Comparison of ENCODE assay signal across 17 cellular contexts in genomic region chr12:66290716-66291200, GRCh38. TPM values are rescaled to one million over a fixed set of nuclear protein-coding genes. Genes with fewer than 3 reads are reported as not detected.
DNase-seq lines count a peak whose midpoint lies in the region; ATAC-seq and TF ChIP-seq lines count a peak whose summit lies in the region.
"Had no signal": no experiment of that assay in that cellular context is flagged by ENCODE, and none has a peak within 500 bp of the region (broad histone marks: within the 10 kb centered on the region; RNA-seq: fewer than 3 reads in every experiment).

No MANE protein-coding gene starts in this region.

- H3K23ac ChIP-seq in mesendoderm (ENCODE audit: low read length): no peak overlapping the region

- H3K18ac ChIP-seq in mesendoderm (ENCODE audit: low read length): no peak overlapping the region

- no CpG with 5 or more reads among the region's 2 CpGs for WGBS in mesendoderm (ENCODE audit: extremely low coverage, insufficient coverage, low lambda C conversion rate)

- H4K20me1 ChIP-seq in DND-41 (ENCODE audit: insufficient read depth, low read length): no peaks in the 10 kb centered on the region

- no peaks in the 10 kb centered on the region for H3K36me3 ChIP-seq in CD4-positive, alpha-beta memory T cell (ENCODE audit: insufficient read depth, low read length)
- H3K36me3 ChIP-seq in DND-41 (ENCODE audit: insufficient read depth, low read length): no peaks in the 10 kb centered on the region
- H3K36me3 ChIP-seq in mesendoderm (ENCODE audit: control insufficient read depth, insufficient read depth, low read length): no peaks in the 10 kb centered on the region
- no peaks in the 10 kb centered on the region for H3K36me3 ChIP-seq in tibial artery
- H3K36me3 ChIP-seq: BE2C, left ventricle myocardium inferior had no signal

- CTCF ChIA-PET in CD4-positive, alpha-beta memory T cell (lab: Charles Lee; ENCODE audit: partially characterized antibody): interaction anchor here (0.9 kb wide), 1 partner anchor 11 kb away, joined by 3 read pairs; the partner anchor contains the start of gene HELB

- no peak overlapping the region for H2BK5ac ChIP-seq in mesendoderm (ENCODE audit: low read length)

- peak overlapping the region; percentile 5 for H3K27ac ChIP-seq in CD4-positive, alpha-beta memory T cell (ENCODE audit: low read depth, low read length)
- no peak overlapping the region for H3K27ac ChIP-seq in DND-41 (ENCODE audit: low read length)
- H3K27ac ChIP-seq in mesendoderm (ENCODE audit: low read depth, low read length): no peak overlapping the region
- no peak overlapping the region for H3K27ac ChIP-seq in tibial artery
- H3K27ac ChIP-seq: left ventricle myocardium inferior had no signal

- no peaks in the 10 kb centered on the region for H3K36me3 Mint-ChIP-seq in CD4-positive, alpha-beta memory T cell
- peaks cover 35% of the 10 kb centered on the region for H3K36me3 Mint-ChIP-seq in T-helper 2 cell treated with Interferon-gamma antibody and Interleukin-4, amounts not matched to agents 5 μg/mL and 100 μg/mL, for 36 hours (ENCODE audit: low read depth)

- H3K56ac ChIP-seq in mesendoderm (ENCODE audit: low read length): no peak overlapping the region

- peaks cover 83% of the 10 kb centered on the region for H3K4me1 ChIP-seq in CD4-positive, alpha-beta memory T cell (ENCODE audit: insufficient read depth, low read length)
- H3K4me1 ChIP-seq in DND-41 (ENCODE audit: insufficient read depth, low read length) (peaks cover 53% of the 10 kb centered on the region), mesendoderm (ENCODE audit: control insufficient read depth, low read depth, low read length) (no peaks in the 10 kb centered on the region), tibial artery (no peaks in the 10 kb centered on the region)
- H3K4me1 ChIP-seq: BE2C, left ventricle myocardium inferior had no signal

- no peaks in the 10 kb centered on the region for H3K27me3 ChIP-seq in CD4-positive, alpha-beta memory T cell (ENCODE audit: insufficient read depth, low read length)
- no peaks in the 10 kb centered on the region for H3K27me3 ChIP-seq in DND-41 (ENCODE audit: insufficient read depth, low read length, poor library complexity)
- no peaks in the 10 kb centered on the region for H3K27me3 ChIP-seq in mesendoderm (ENCODE audit: insufficient read depth, low read length, poor library complexity)
- peaks cover 0 to 3% of the 10 kb centered on the region in 2 donors for H3K27me3 ChIP-seq in tibial artery
- H3K27me3 ChIP-seq: BE2C had no signal

- no peak for TF ChIP-seq POLR2A in erythroblast (IDR thresholded peaks at IDR 0.05; ENCODE audit: low read length)

- no peaks in the 10 kb centered on the region for H3K79me2 ChIP-seq in DND-41 (ENCODE audit: insufficient read depth, low read length)
- no peaks in the 10 kb centered on the region for H3K79me2 ChIP-seq in mesendoderm (ENCODE audit: control insufficient read depth, insufficient read depth, low read length)

- H3K79me1 ChIP-seq in mesendoderm (ENCODE audit: low read length): no peaks in the 10 kb centered on the region

- peak overlapping the region in 1 of 2 donors; percentile 9 for H3K4me3 ChIP-seq in CD4-positive, alpha-beta memory T cell (ENCODE audit: low read length in 2 of 2)
- H3K4me3 ChIP-seq in DND-41 (ENCODE audit: low read depth in 1 of 2, low read length in 2 of 2): no peak overlapping the region
- H3K4me3 ChIP-seq in mesendoderm (ENCODE audit: low read length): no peak overlapping the region
- H3K4me3 ChIP-seq in tibial artery: no peak overlapping the region
- H3K4me3 ChIP-seq: left ventricle myocardium inferior had no signal

- no peak overlapping the region for H4K5ac ChIP-seq in mesendoderm (ENCODE audit: low read length)

- no peaks in the 10 kb centered on the region for H3K9me3 ChIP-seq in CD4-positive, alpha-beta memory T cell (ENCODE audit: control insufficient read depth in 1 of 2, low read length in 2 of 2)
- no peaks in the 10 kb centered on the region for H3K9me3 ChIP-seq in DND-41 (ENCODE audit: insufficient read depth, low read length, severe bottlenecking)
- H3K9me3 ChIP-seq in tibial artery: no peaks in the 10 kb centered on the region
- H3K9me3 ChIP-seq: BE2C, left ventricle myocardium inferior, SK-N-SH had no signal

- TF ChIP-seq CTCF in DND-41 (IDR thresholded peaks at IDR 0.05; ENCODE audit: borderline replicate concordance, extremely low read depth, low read length, poor library complexity, severe bottlenecking): no peak
- TF ChIP-seq CTCF in tibial artery (IDR thresholded peaks at IDR 0.05): no peak

- ATAC-seq in DND-41 (ENCODE audit: insufficient read depth, low read depth): peak; percentile 54
- ATAC-seq: Panc1 had no signal

- intact Hi-C loops in CD4-positive, alpha-beta memory T cell (cut with micrococcal nuclease): no loop called here
- intact Hi-C loops in tibial artery (cut with DNase I; ENCODE audit: low total_unique reads): no loop called here

- no peak overlapping the region for H3K9ac ChIP-seq in DND-41 (ENCODE audit: low read depth, low read length)
- H3K9ac ChIP-seq in mesendoderm (ENCODE audit: low read length): no peak overlapping the region
- H3K9ac ChIP-seq: SK-N-SH had no signal

- H2AK5ac ChIP-seq in mesendoderm (ENCODE audit: low read length): no peak overlapping the region

- H4K8ac ChIP-seq in mesendoderm (ENCODE audit: low read depth, low read length): no peak overlapping the region

- no peak overlapping the region for H2AFZ ChIP-seq in DND-41 (ENCODE audit: low read depth, low read length)

- H3K4me1 Mint-ChIP-seq in CD4-positive, alpha-beta memory T cell: peaks cover 62 to 81% (median 71%) of the 10 kb centered on the region in 4 donors
- peaks cover 56% of the 10 kb centered on the region for H3K4me1 Mint-ChIP-seq in T-helper 2 cell treated with Interferon-gamma antibody and Interleukin-4, amounts not matched to agents 5 μg/mL and 100 μg/mL, for 36 hours (ENCODE audit: low read depth)

- H3K27ac Mint-ChIP-seq in CD4-positive, alpha-beta memory T cell: peak overlapping the region; percentile 70 to 89 (median 86)
- peak overlapping the region; percentile 95 for H3K27ac Mint-ChIP-seq in T-helper 2 cell treated with Interferon-gamma antibody and Interleukin-4, amounts not matched to agents 5 μg/mL and 100 μg/mL, for 36 hours
- H3K27ac Mint-ChIP-seq: progenitor cell of endocrine pancreas had no signal

- H3K4ac ChIP-seq in mesendoderm (ENCODE audit: low read depth, low read length): no peak overlapping the region

- POLR2A ChIA-PET in CD4-positive, alpha-beta memory T cell (lab: Charles Lee; ENCODE audit: partially characterized antibody): interaction anchor here (0.6 to 4.5 kb wide), 12 partner anchors 9 to 1531 kb away, joined by 3 to 144 read pairs (median 3); partner anchors contain the start of genes GNS, HELB, LEMD3 and TMBIM4

- H3K4me2 ChIP-seq in DND-41 (ENCODE audit: insufficient read depth, low read length): no peak overlapping the region
- H3K4me2 ChIP-seq in mesendoderm (ENCODE audit: low read length): no peak overlapping the region
- H3K4me2 ChIP-seq: SK-N-SH had no signal

- DNase-seq in CD4-positive, alpha-beta memory T cell: peak; percentile 54 to 75 (median 64)
- DNase-seq in DND-41 (peak; percentile 40), erythroblast (lab: John Stamatoyannopoulos, UW) (peak; percentile 8 to 16), NOMO-1 treated with dmso at 0.1 percent for 144 hours (lab: John Stamatoyannopoulos, UW; ENCODE audit: unreplicated experiment) (no peak), mesendoderm (no peak), hypothalamus (lab: John Stamatoyannopoulos, UW) (no peak), tibial artery (no peak)
- peak; percentile 47 for DNase-seq in T-helper 2 cell treated with Interferon-gamma antibody and Interleukin-4, amounts not matched to agents 5 μg/mL and 100 μg/mL, for 36 hours (ENCODE audit: low spot score)
- DNase-seq: amygdala, BE2C, DMS 273 treated with DMSO at 0.1 percent for 48 hours, foreskin fibroblast, left ventricle myocardium inferior, NCI-H2029 treated with DMSO at 0.1 percent for 48 hours, SK-N-SH had no signal

- H2BK120ac ChIP-seq in mesendoderm (ENCODE audit: low read depth, low read length): no peak overlapping the region

- H2BK15ac ChIP-seq in mesendoderm (replicated peaks; ENCODE audit: low read depth): no peak overlapping the region

- H3K27me3 Mint-ChIP-seq in CD4-positive, alpha-beta memory T cell: no peaks in the 10 kb centered on the region
- no peaks in the 10 kb centered on the region for H3K27me3 Mint-ChIP-seq in T-helper 2 cell treated with Interferon-gamma antibody and Interleukin-4, amounts not matched to agents 5 μg/mL and 100 μg/mL, for 36 hours (ENCODE audit: low read depth)

- no peaks in the 10 kb centered on the region for H3K9me3 Mint-ChIP-seq in CD4-positive, alpha-beta memory T cell
- H3K9me3 Mint-ChIP-seq in T-helper 2 cell treated with Interferon-gamma antibody and Interleukin-4, amounts not matched to agents 5 μg/mL and 100 μg/mL, for 36 hours: peaks cover 32% of the 10 kb centered on the region

- H3K4me3 Mint-ChIP-seq in CD4-positive, alpha-beta memory T cell: peak overlapping the region in 7 of 8 donors; percentile 51 to 80 (median 66)
- peak overlapping the region; percentile 75 for H3K4me3 Mint-ChIP-seq in T-helper 2 cell treated with Interferon-gamma antibody and Interleukin-4, amounts not matched to agents 5 μg/mL and 100 μg/mL, for 36 hours

RNA-seq across cellular contexts. Expression of gene HELB, which starts 11.5 kb away (rescaled TPM):
- total RNA-seq in CD4-positive, alpha-beta memory T cell: 10 to 100 TPM; 64.9 to 69.0 TPM
- 10 to 100 TPM; 20.2 to 34.1 TPM for polyA plus RNA-seq in CD4-positive, alpha-beta memory T cell
- polyA plus RNA-seq in mesendoderm (2013, experiment 1 of 2): 1.8 TPM
- 1.8 TPM for polyA plus RNA-seq in mesendoderm (2013, experiment 2 of 2)

Comparison
In these comparisons a context has a peak if more than half of its experiments do, and no peak if none do; other contexts are left out.
1. DNase-seq: peak in CD4-positive, alpha-beta memory T cell (5 of 5), DND-41 (single experiment), T-helper 2 cell treated with Interferon-gamma antibody and Interleukin-4, amounts not matched to agents 5 μg/mL and 100 μg/mL, for 36 hours (single experiment) and erythroblast (2 of 2); none in NOMO-1 treated with dmso at 0.1 percent for 144 hours (single experiment), mesendoderm (single experiment), hypothalamus (0 of 51) and tibial artery (0 of 2).